In the genomic region with DNA sequence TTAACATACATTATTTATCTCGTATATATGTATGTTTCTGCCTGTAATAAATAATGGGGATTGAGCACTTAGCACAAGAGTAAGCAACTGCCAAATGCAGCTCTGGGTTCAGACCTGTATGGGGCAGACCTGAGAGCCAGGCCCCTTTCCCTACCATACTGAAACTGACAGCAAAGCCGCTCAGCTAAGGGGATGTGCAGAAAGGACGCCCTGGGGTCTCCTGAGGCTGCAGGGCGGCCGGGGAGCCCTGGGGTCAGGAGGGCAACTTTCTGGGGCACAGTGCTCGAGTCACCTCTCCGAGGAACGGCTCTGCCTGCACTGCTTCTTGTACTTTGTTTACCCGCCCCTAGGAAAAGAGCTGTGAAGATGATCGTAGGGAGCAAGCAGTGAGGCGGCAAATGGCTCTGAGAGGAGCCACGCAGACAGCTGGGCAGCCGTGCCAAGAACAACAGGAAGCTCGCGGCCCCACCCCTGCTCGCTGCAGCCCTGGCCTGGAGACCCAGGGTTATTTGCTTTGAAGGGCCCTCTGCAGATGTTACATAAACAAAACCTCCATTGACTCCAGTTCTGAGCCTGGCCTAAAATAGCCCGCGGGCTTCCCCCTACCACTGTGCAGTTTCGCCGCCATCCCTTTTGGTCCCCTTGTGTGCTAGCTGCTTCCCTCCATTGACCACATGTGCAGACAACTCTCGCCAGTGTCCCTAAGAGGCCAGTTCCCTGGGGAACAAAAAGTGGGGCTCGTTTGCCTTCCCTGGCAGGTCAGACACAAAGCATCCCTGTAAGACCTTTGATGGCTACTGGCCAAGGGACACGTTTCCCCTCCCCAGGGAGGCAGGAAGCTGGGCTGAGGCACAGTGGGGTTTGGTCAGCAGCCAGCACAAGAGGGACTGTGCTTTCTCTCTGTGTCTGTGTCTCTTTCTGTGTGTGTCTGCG, we compare ENCODE assay signal across 8 cellular contexts.
A peak's percentile ranks its signal among the peaks of the same experiment; 100 is the strongest.
DNase-seq lines count a peak whose midpoint lies in the region; ATAC-seq and TF ChIP-seq lines count a peak whose summit lies in the region.

No MANE protein-coding gene starts in this region.

- H3K9me3 Mint-ChIP-seq in T-cell (peaks cover 0 to 3% (median 0%) of the 10 kb centered on the region in 3 donors), naive B cell (peaks cover 0 to 10% (median 5%) of the 10 kb centered on the region in 7 donors)

- no peaks in the 10 kb centered on the region for H3K27me3 ChIP-seq in ACC112 (ENCODE audit: insufficient read depth, low read length)

- H3K4me3 ChIP-seq in ACC112 (ENCODE audit: low read depth, low read length) = peak overlapping the region; percentile 62

- POLR2A ChIA-PET in T-cell (lab: Charles Lee) = no interaction called here

- H3K36me3 Mint-ChIP-seq in T-cell = no peaks in the 10 kb centered on the region
- peaks cover 0 to 7% of the 10 kb centered on the region in 2 donors for H3K36me3 Mint-ChIP-seq in naive B cell

- no peak overlapping the region for H3K27ac Mint-ChIP-seq in T-cell
- peak overlapping the region; percentile 51 to 94 (median 74) for H3K27ac Mint-ChIP-seq in naive B cell

- no peaks in the 10 kb centered on the region for H3K79me2 ChIP-seq in ACC112 (ENCODE audit: control insufficient read depth, insufficient read depth, low read length, unreplicated experiment)

- no peaks in the 10 kb centered on the region for H3K36me3 ChIP-seq in ACC112 (ENCODE audit: insufficient read depth, low read length)

- DNase-seq in GM13976 (ENCODE audit: low spot score) (peak; percentile 49), NCI-H1092 treated with DMSO at 0.1 percent for 48 hours (lab: John Stamatoyannopoulos, UW) (peak; percentile 97), T-cell (peak in 2 of 34 experiments; percentile 5 to 15), fibroblast of gingiva (ENCODE audit: low read depth) (peak; percentile 82), naive B cell (peak; percentile 22)
- DNase-seq in stimulated activated CD4-positive, alpha-beta T cell treated with anti-CD3 and anti-CD28 coated beads, Interleukin-2, amount 100 ng/mL, for 24 hours = no peak

- peaks cover 48% of the 10 kb centered on the region for H3K4me1 ChIP-seq in ACC112 (ENCODE audit: control insufficient read depth, insufficient read depth, low read length, unreplicated experiment)

- CTCF ChIA-PET in T-cell (lab: Charles Lee) = interaction anchor here in 1 of 2 donors (0.6 kb wide), 1 partner anchor 531 kb away, joined by 3 read pairs; no protein-coding TSS in a partner anchor

- H3K27me3 Mint-ChIP-seq in T-cell (peaks cover 13 to 18% of the 10 kb centered on the region in 2 donors), naive B cell (no peaks in the 10 kb centered on the region)

- peak; percentile 66 for ATAC-seq in HG02623 (IDR thresholded peaks at IDR 0.05; ENCODE audit: unreplicated experiment)
- peak in 3 of 4 experiments; percentile 37 to 66 (median 42) for ATAC-seq in T-cell (replicated peaks in 1 of 4)
- peak; percentile 62 to 75 for ATAC-seq in naive B cell (ENCODE audit: low read depth in 2 of 2)

- in situ Hi-C loops in GM13976 (cut with MboI; ENCODE audit: low sequenced_read_pairs, unreplicated experiment) = loop anchor here (25.0 kb wide), 1 partner anchor 510 kb away; no protein-coding TSS in a partner anchor

- H3K27ac ChIP-seq in ACC112 (ENCODE audit: low read depth, low read length) = peak overlapping the region; percentile 71

- peak overlapping the region; percentile 32 to 46 (median 43) for H3K4me3 Mint-ChIP-seq in T-cell
- H3K4me3 Mint-ChIP-seq in naive B cell = peak overlapping the region; percentile 53 to 92 (median 88)

- H2AFZ ChIP-seq in ACC112 (ENCODE audit: low read length, unreplicated experiment) = peak overlapping the region; percentile 52

- H3K4me1 Mint-ChIP-seq in T-cell (peaks cover 11 to 13% (median 12%) of the 10 kb centered on the region in 3 donors), naive B cell (peaks cover 31 to 55% (median 53%) of the 10 kb centered on the region in 3 donors)

- no peak for TF ChIP-seq CTCF in GM13976 (IDR thresholded peaks at IDR 0.05; ENCODE audit: borderline replicate concordance, control extremely low read depth, extremely low read depth, insufficient read depth, missing control alignments)

Comparison
In these comparisons a context has a peak if more than half of its experiments do, and no peak if none do; other contexts are left out.
1. DNase-seq: peak in GM13976 (single experiment), NCI-H1092 treated with DMSO at 0.1 percent for 48 hours (single experiment), fibroblast of gingiva (single experiment) and naive B cell (single experiment); none in stimulated activated CD4-positive, alpha-beta T cell treated with anti-CD3 and anti-CD28 coated beads, Interleukin-2, amount 100 ng/mL, for 24 hours (0 of 2).
2. H3K27ac Mint-ChIP-seq: peak in naive B cell (6 of 6); none in T-cell (0 of 2).
3. Peak in every context shown above with its lines, with median percentiles within 50 percentile points of each other: ATAC-seq.